9 cellular contexts compared by ENCODE assay signal in the genomic region with DNA sequence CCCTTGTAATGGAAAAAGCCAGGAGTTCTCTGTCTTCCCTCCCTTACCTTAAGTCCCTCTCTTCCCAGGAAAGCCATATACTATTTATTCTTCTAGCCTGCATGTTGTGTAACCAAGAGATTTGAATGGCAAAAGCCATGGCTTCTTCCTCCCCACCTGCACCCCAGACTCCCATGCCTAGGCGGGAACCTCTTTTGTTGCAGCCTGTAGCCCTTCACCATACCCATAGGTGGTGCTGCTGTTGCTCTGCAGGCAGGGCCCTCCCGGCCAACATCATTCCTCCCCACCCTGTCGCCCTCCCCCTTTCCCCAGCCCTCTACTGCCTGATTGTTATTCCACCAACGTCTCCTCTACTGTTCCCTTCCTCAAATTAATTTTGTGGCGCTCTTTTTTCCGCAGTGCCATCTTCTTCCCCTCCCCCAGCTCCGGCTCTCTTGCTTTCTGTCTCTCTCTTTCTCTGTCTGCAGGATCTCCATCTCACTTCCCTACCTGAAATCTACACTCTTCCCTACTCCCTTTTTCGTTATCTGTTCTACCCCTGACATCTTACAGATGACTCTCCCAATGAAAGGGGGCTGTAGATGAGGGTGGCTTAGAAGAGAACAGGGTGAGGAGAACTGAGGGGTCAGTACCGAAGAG. TPM values are rescaled to one million over a fixed set of nuclear protein-coding genes. Genes with fewer than 3 reads are reported as not detected.
DNase-seq lines count a peak whose midpoint lies in the region; ATAC-seq, FAIRE-seq and TF ChIP-seq lines count a peak whose summit lies in the region.
"Had no signal": no experiment of that assay in that cellular context is flagged by ENCODE, and none has a peak within 500 bp of the region (broad histone marks: within the 10 kb centered on the region; RNA-seq: fewer than 3 reads in every experiment).

No MANE protein-coding gene starts in this region.

- H3K9me3 Mint-ChIP-seq in astrocyte (ENCODE audit: unreplicated experiment) (no peaks in the 10 kb centered on the region), mesothelial cell of epicardium (no peaks in the 10 kb centered on the region)
- H3K9me3 Mint-ChIP-seq: activated naive CD4-positive, alpha-beta T cell treated with anti-CD3 and anti-CD28 coated beads, Interleukin-2, amount 50 U/mL, for 24 hours had no signal

- H3K27ac ChIP-seq in astrocyte (ENCODE audit: low read depth, low read length): no peak overlapping the region

- FAIRE-seq in astrocyte (lab: Jason Lieb, UNC): no peak

- H3K4me3 Mint-ChIP-seq in astrocyte (ENCODE audit: unreplicated experiment): no peak overlapping the region
- no peak overlapping the region for H3K4me3 Mint-ChIP-seq in mesothelial cell of epicardium
- H3K4me3 Mint-ChIP-seq: activated naive CD4-positive, alpha-beta T cell treated with anti-CD3 and anti-CD28 coated beads, Interleukin-2, amount 50 U/mL, for 24 hours had no signal

- no peak overlapping the region for H3K4me3 ChIP-seq in astrocyte (ENCODE audit: insufficient read depth, low read depth, low read length)

- H3K9me3 ChIP-seq in astrocyte (ENCODE audit: insufficient read depth, low read depth, low read length): no peaks in the 10 kb centered on the region

- no peak overlapping the region for H3K4me2 ChIP-seq in astrocyte (ENCODE audit: low read length)

- intact Hi-C loops in left cardiac atrium (cut with DNase I): no loop called here
- intact Hi-C loops in Right ventricle myocardium inferior (cut with DNase I): no loop called here

- no peaks in the 10 kb centered on the region for H3K4me1 ChIP-seq in astrocyte (ENCODE audit: insufficient read depth, low read length)

- peaks cover 37% of the 10 kb centered on the region for H4K20me1 ChIP-seq in astrocyte (ENCODE audit: insufficient read depth, low read length)

- ATAC-seq in left cardiac atrium (peak; percentile 19 to 34), Right ventricle myocardium inferior (no peak), HG02973 (IDR thresholded peaks at IDR 0.05; ENCODE audit: unreplicated experiment) (no peak), GM21576 (IDR thresholded peaks at IDR 0.05; ENCODE audit: unreplicated experiment) (no peak)

- no peak for DNase-seq in left cardiac atrium
- DNase-seq in Right ventricle myocardium inferior (ENCODE audit: missing footprints): no peak
- peak; percentile 97 for DNase-seq in NCI-H1694 (lab: John Stamatoyannopoulos, UW)
- no peak for DNase-seq in astrocyte (ENCODE audit: low read depth)
- DNase-seq in mesothelial cell of epicardium (ENCODE audit: low spot score in 2 of 2, unreplicated experiment in 2 of 2): no peak
- no peak for DNase-seq in central memory CD4-positive, alpha-beta T cell

- H2AFZ ChIP-seq in astrocyte (ENCODE audit: low read depth, low read length): no peak overlapping the region

- H3K79me2 ChIP-seq in astrocyte (ENCODE audit: insufficient read depth, low read length): no peaks in the 10 kb centered on the region

- H3K4me1 Mint-ChIP-seq in astrocyte (ENCODE audit: low read depth, unreplicated experiment) (peaks cover 7% of the 10 kb centered on the region), mesothelial cell of epicardium (peaks cover 17% of the 10 kb centered on the region)

- TF ChIP-seq CTCF in astrocyte (IDR thresholded peaks at IDR 0.05; ENCODE audit: insufficient read depth, low read depth, low read length) (peak; percentile 25), mesothelial cell of epicardium (IDR thresholded peaks at IDR 0.05; ENCODE audit: unreplicated experiment) (no peak)

- no peaks in the 10 kb centered on the region for H3K27me3 ChIP-seq in astrocyte (ENCODE audit: insufficient read depth, low read length)

- H3K27me3 Mint-ChIP-seq in astrocyte (ENCODE audit: low read depth, unreplicated experiment) (no peaks in the 10 kb centered on the region), mesothelial cell of epicardium (ENCODE audit: low read depth) (no peaks in the 10 kb centered on the region)
- H3K27me3 Mint-ChIP-seq: activated naive CD4-positive, alpha-beta T cell treated with anti-CD3 and anti-CD28 coated beads, Interleukin-2, amount 50 U/mL, for 24 hours had no signal

- no peak overlapping the region for H3K9ac ChIP-seq in astrocyte (ENCODE audit: low read length)

- H3K36me3 ChIP-seq in astrocyte (ENCODE audit: insufficient read depth, low read length): peaks cover 15% of the 10 kb centered on the region

- peaks cover 4% of the 10 kb centered on the region for H3K36me3 Mint-ChIP-seq in astrocyte (ENCODE audit: low read depth, unreplicated experiment)
- H3K36me3 Mint-ChIP-seq in mesothelial cell of epicardium: peaks cover 1% of the 10 kb centered on the region

- peak overlapping the region; percentile 20 for H3K27ac Mint-ChIP-seq in astrocyte (ENCODE audit: unreplicated experiment)
- peak overlapping the region; percentile 47 for H3K27ac Mint-ChIP-seq in mesothelial cell of epicardium
- H3K27ac Mint-ChIP-seq: activated naive CD4-positive, alpha-beta T cell treated with anti-CD3 and anti-CD28 coated beads, Interleukin-2, amount 50 U/mL, for 24 hours had no signal

RNA-seq across cellular contexts. Expression of a gene that starts 13.8 kb away (rescaled TPM):
- total RNA-seq in left cardiac atrium (10 to 100 TPM; 20.1 to 23.6 TPM), Right ventricle myocardium inferior (19.8 TPM), astrocyte (28.6 and 31.2 TPM in 2 replicates), mesothelial cell of epicardium (49.9 to 51.2 TPM (median 51.2 TPM) in 3 replicates)

RNA-seq across cellular contexts. Expression of a gene that starts 47.9 kb away (rescaled TPM):
- total RNA-seq in left cardiac atrium (100 to 1,000 TPM; 175 to 201 TPM), Right ventricle myocardium inferior (11,833 TPM), astrocyte (not detected in 2 replicates), mesothelial cell of epicardium (not detected in 3 replicates)

Comparison
In these comparisons a context has a peak if more than half of its experiments do, and no peak if none do; other contexts are left out.
1. ATAC-seq: peak in left cardiac atrium (2 of 2); none in Right ventricle myocardium inferior (single experiment), HG02973 (single experiment) and GM21576 (single experiment).
2. RNA of a gene that starts 47.9 kb away (total RNA-seq): 11,833 TPM in Right ventricle myocardium inferior (single experiment) and 175 to 201 TPM in left cardiac atrium; not detected in astrocyte and not detected in mesothelial cell of epicardium; every median in the first group is over 100 times any median in the second.